9 cellular contexts compared by ENCODE assay signal in genomic region chr2:196131949-196132925, GRCh38.
A peak's percentile ranks its signal among the peaks of the same experiment; 100 is the strongest.
DNase-seq lines count a peak whose midpoint lies in the region; ATAC-seq and TF ChIP-seq lines count a peak whose summit lies in the region.
"Had no signal": no experiment of that assay in that cellular context is flagged by ENCODE, and none has a peak within 500 bp of the region (broad histone marks: within the 10 kb centered on the region; RNA-seq: fewer than 3 reads in every experiment).

No MANE protein-coding gene starts in this region.

- no peak overlapping the region for H3K4me3 ChIP-seq in HL-60 (replicated peaks; ENCODE audit: insufficient read depth, low read length)

- DNase-seq in ACHN (peak; percentile 48), HL-60 (ENCODE audit: low read depth in 1 of 2, low spot score in 1 of 2) (peak in 1 of 2 experiments; percentile 33), iris pigment epithelial cell (ENCODE audit: low read depth) (peak; percentile 43), hepatic stellate cell (ENCODE audit: low spot score) (no peak), NCI-H187 treated with DMSO at 0.1 percent for 48 hours (lab: John Stamatoyannopoulos, UW) (no peak), AG08396 (ENCODE audit: low spot score) (no peak)
- DNase-seq in activated CD8-positive, alpha-beta memory T cell treated with anti-CD3 and anti-CD28 coated beads, Interleukin-2, amount 50 U/mL, for 4 hours: peak; percentile 59
- DNase-seq: DMS79 treated with DMSO at 0.1 percent for 48 hours had no signal

- H3K27me3 ChIP-seq in HL-60 (ENCODE audit: insufficient read depth, poor library complexity, severe bottlenecking): no peaks in the 10 kb centered on the region

- in situ Hi-C loops in ACHN (cut with HindIII; ENCODE audit: low pct_ligation_motif_present, low pct_unique_long_range_greater_than_20kb, low sequenced_read_pairs): no loop called here

- no peak for TF ChIP-seq CTCF in HL-60 (IDR thresholded peaks at IDR 0.05; ENCODE audit: insufficient read depth, low read length)

- peak overlapping the region; percentile 14; the same call in 1 of the 2 replicates for H3K27ac ChIP-seq in HL-60 (replicated peaks)

- no peak for ATAC-seq in HG02870 (IDR thresholded peaks at IDR 0.05; ENCODE audit: unreplicated experiment)

Comparison
In these comparisons a context has a peak if more than half of its experiments do, and no peak if none do; other contexts are left out.
1. DNase-seq: peak in ACHN (single experiment), activated CD8-positive, alpha-beta memory T cell treated with anti-CD3 and anti-CD28 coated beads, Interleukin-2, amount 50 U/mL, for 4 hours (single experiment) and iris pigment epithelial cell (single experiment); none in hepatic stellate cell (single experiment), NCI-H187 treated with DMSO at 0.1 percent for 48 hours (single experiment) and AG08396 (single experiment).